8 cellular contexts compared by ENCODE assay signal in the genomic region with DNA sequence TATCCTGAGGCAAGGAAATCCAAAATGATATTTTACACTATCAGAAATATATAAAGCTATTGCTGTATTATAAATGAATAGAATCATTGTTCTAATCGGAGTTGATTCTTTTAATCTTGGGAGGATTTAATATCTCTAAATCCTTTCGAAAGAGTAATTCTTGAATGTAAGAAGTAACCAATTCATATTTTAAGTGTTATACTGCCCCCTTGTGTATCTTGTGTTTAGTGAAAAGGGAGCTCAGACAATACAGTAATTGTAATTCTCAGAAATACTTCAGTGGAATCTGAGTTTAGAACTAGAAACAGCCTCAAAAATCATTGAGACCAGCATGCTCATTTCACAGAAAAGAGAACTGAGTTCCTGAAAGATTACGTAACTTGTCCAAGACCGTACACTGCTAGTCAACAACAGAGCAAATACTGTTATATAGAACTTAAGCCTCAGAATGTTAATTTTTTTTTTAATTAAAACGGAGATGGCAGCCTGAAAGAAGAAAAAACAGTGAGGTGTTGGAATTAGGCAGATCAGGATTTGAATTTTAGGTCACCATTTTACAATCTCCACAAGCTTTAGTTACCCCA. TPM values are rescaled to one million over a fixed set of nuclear protein-coding genes. Genes with fewer than 3 reads are reported as not detected.
DNase-seq lines count a peak whose midpoint lies in the region; ATAC-seq, FAIRE-seq and TF ChIP-seq lines count a peak whose summit lies in the region.

No MANE protein-coding gene starts in this region.

- in situ Hi-C loops in GM12878 (cut with MboI), result loop anchor here (5.0 kb wide), 2 partner anchors 320 to 345 kb away; no protein-coding TSS in a partner anchor

- no peak overlapping the region for H3K9ac ChIP-seq in GM12878 (ENCODE audit: control insufficient read depth, insufficient read depth, low read length)

- TF ChIP-seq CTCF in GM12878 (IDR thresholded peaks at IDR 0.05 in 2 of 3, conservative IDR thresholded peaks at IDR 0.05 in 1 of 3; ENCODE audit: control insufficient read depth in 2 of 3, extremely low read depth in 1 of 3, insufficient read depth in 1 of 3, low read depth in 3 of 3, low read length in 3 of 3) (peak; percentile 38 to 61 (median 46); a peak in 4 of 6 replicates), thyroid gland (IDR thresholded peaks at IDR 0.05) (peak; percentile 24 to 93 (median 61))

- BruUV-seq in GM12878 (replicated peaks; lab: Mats Ljungman, UMichigan), result no TSS peak

- no peak for TF ChIP-seq EP300 in GM12878 (IDR thresholded peaks at IDR 0.05; ENCODE audit: borderline replicate concordance in 1 of 2, control insufficient read depth in 1 of 2, low read depth in 2 of 2, low read length in 2 of 2)

- H3K36me3 ChIP-seq in GM12878 (ENCODE audit: control insufficient read depth in 2 of 2, insufficient read depth in 2 of 2, low read length in 1 of 2) (no peaks in the 10 kb centered on the region), thyroid gland (no peaks in the 10 kb centered on the region)

- H3K27me3 ChIP-seq in GM12878 (replicated peaks in 1 of 2; ENCODE audit: control insufficient read depth in 2 of 2, insufficient read depth in 2 of 2, low read length in 1 of 2) (no peaks in the 10 kb centered on the region; a peak in 1 of 4 replicates), thyroid gland (no peaks in the 10 kb centered on the region)

- intact Hi-C loops in Right ventricle myocardium inferior (cut with DNase I), result loop anchor here (2.0 to 10.0 kb wide), 4 partner anchors 319 to 1367 kb away; no protein-coding TSS in a partner anchor
- intact Hi-C loops in cardiac septum (cut with DNase I), result loop anchor here (2.0 to 10.0 kb wide), 3 partner anchors 319 to 1367 kb away; no protein-coding TSS in a partner anchor
- intact Hi-C loops in GM12878 (cut with micrococcal nuclease; ENCODE audit: unreplicated experiment), result loop anchor here (1.0 to 5.0 kb wide), 4 partner anchors 130 to 945 kb away; no protein-coding TSS in a partner anchor
- intact Hi-C loops in thyroid gland (cut with DNase I), result loop anchor here (5.0 kb wide), 1 partner anchor 350 kb away; no protein-coding TSS in a partner anchor

- CTCF ChIA-PET in GM12878 (lab: Yijun Ruan, JAX), result interaction anchor here (0.6 to 5.8 kb wide), 37 partner anchors 9 to 1605 kb away, joined by 3 to 64 read pairs (median 4); partner anchors contain the start of gene C3orf33

- H2AFZ ChIP-seq in GM12878 (ENCODE audit: control insufficient read depth, low read depth, low read length), result no peak overlapping the region

- SMC1A ChIA-PET in GM12878 (lab: Charles Lee; ENCODE audit: uncharacterized antibody, unreplicated experiment), result interaction anchor here (0.5 to 2.5 kb wide), 16 partner anchors 10 to 1595 kb away, joined by 3 to 27 read pairs (median 4); no protein-coding TSS in a partner anchor

- POLR2A ChIA-PET in GM12878 (lab: Charles Lee), result no interaction called here

- FAIRE-seq in GM12878 (lab: Jason Lieb, UNC), result peak; percentile 94

- H3K4me3 ChIP-seq in GM12878 (no peak overlapping the region), thyroid gland (replicated peaks in 1 of 3) (no peak overlapping the region)

- no peaks in the 10 kb centered on the region for H3K79me2 ChIP-seq in GM12878 (ENCODE audit: control insufficient read depth, insufficient read depth, low read length)

- ATAC-seq in Right ventricle myocardium inferior, result peak; percentile 72
- ATAC-seq in HG03432 (IDR thresholded peaks at IDR 0.05; ENCODE audit: unreplicated experiment), result peak; percentile 76
- peak; percentile 83 for ATAC-seq in GM12878
- ATAC-seq in GM21381 (IDR thresholded peaks at IDR 0.05; ENCODE audit: unreplicated experiment), result no peak

- DNase-seq in Right ventricle myocardium inferior (ENCODE audit: missing footprints) (no peak), cardiac septum (ENCODE audit: low spot score) (no peak), NCI-H460 (ENCODE audit: extremely low read depth, low read depth) (peak; percentile 49), GM12878 (ENCODE audit: low read depth, low spot score) (no peak), iPS-NIHi11 (ENCODE audit: low spot score) (peak; percentile 52), thyroid gland (no peak)

- RAD21 ChIA-PET in GM12878 (lab: Charles Lee; ENCODE audit: unreplicated experiment), result interaction anchor here (0.6 to 3.8 kb wide), 16 partner anchors 9 to 1368 kb away, joined by 3 to 26 read pairs (median 3); no protein-coding TSS in a partner anchor

- H3K9me3 ChIP-seq in GM12878 (replicated peaks; ENCODE audit: control insufficient read depth, insufficient read depth, low read length), result no peaks in the 10 kb centered on the region
- H3K9me3 ChIP-seq in thyroid gland, result no peaks in the 10 kb centered on the region

- H3K27ac ChIP-seq in GM12878 (ENCODE audit: control insufficient read depth, insufficient read depth) (no peak overlapping the region), thyroid gland (peak overlapping the region; percentile 83 to 97 (median 87))

- 9% methylated on average over 5 of the region's 5 CpGs for WGBS in GM12878 (ENCODE audit: insufficient coverage, insufficient replicate concordance, low lambda C conversion rate, missing lambda C conversion rate)
- WGBS in thyroid gland, 2 donors, result 21 to 26% methylated on average over 5 of the region's 5 CpGs

- TF ChIP-seq POLR2A in GM12878 (IDR thresholded peaks at IDR 0.05; ENCODE audit: low read depth, low read length) (no peak), thyroid gland (IDR thresholded peaks at IDR 0.05) (no peak)

- no peaks in the 10 kb centered on the region for H4K20me1 ChIP-seq in GM12878 (ENCODE audit: control insufficient read depth, insufficient read depth)

- TF ChIP-seq RAD21 in GM12878 (IDR thresholded peaks at IDR 0.05; ENCODE audit: insufficient read depth, low read depth, low read length), result peak; percentile 65

- H3K4me2 ChIP-seq in GM12878 (ENCODE audit: control insufficient read depth, insufficient read depth), result no peak overlapping the region

- H3K4me1 ChIP-seq in GM12878 (ENCODE audit: control insufficient read depth, insufficient read depth, low read length), result no peaks in the 10 kb centered on the region
- peaks cover 20 to 26% of the 10 kb centered on the region in 2 donors for H3K4me1 ChIP-seq in thyroid gland

TF ChIP-seq in GM12878, 131 proteins besides CTCF, POLR2A, EP300 and RAD21:
- TF ChIP-seq TAF1 (IDR thresholded peaks at IDR 0.05; ENCODE audit: borderline replicate concordance, low read depth, low read length), result no peak
- TF ChIP-seq SMC3 (IDR thresholded peaks at IDR 0.05; ENCODE audit: borderline replicate concordance, low read length), result peak; percentile 75; the same call in 1 of the 2 replicates

RNA-seq across cellular contexts. Expression of gene PLCH1, which starts 42.9 kb away (rescaled TPM):
- 1.3 TPM for total RNA-seq in Right ventricle myocardium inferior
- total RNA-seq in cardiac septum, result 0.16 TPM
- 0.79 and 0.81 TPM in 2 replicates for total RNA-seq in NCI-H460 (2014; rRNA removed; shearing (Covaris generic))
- 0.21 and 2.7 TPM in 2 replicates for polyA plus RNA-seq in NCI-H460 (2014; cell fraction: nucleus; rRNA removed)
- 0.10 TPM in 1 of 2 replicates, not detected in the other for total RNA-seq in GM12878 (2013; cell fraction: nucleolus; rRNA removed)
- 0.05 TPM in 1 of 2 replicates, not detected in the other for total RNA-seq in GM12878 (2014; rRNA removed)
- 0.04 and 0.09 TPM in 2 replicates for total RNA-seq in GM12878 (2014; rRNA removed; fragmentation: Illumina TruSeq; extraction: Trizol)
- total RNA-seq in GM12878 (2021), result 0.03 and 0.05 TPM in 2 replicates
- polyA plus RNA-seq in GM12878 (2011; ENCODE audit: low read depth), result not detected
- polyA plus RNA-seq in GM12878 (2011; rRNA removed), result 0.22 and 0.24 TPM in 2 replicates
- polyA plus RNA-seq in GM12878 (2011; cell fraction: cytosol; rRNA removed), result 0.10 and 0.28 TPM in 2 replicates
- 0.16 and 0.18 TPM in 2 replicates for polyA plus RNA-seq in GM12878 (2011; cell fraction: nucleus; rRNA removed)
- polyA plus RNA-seq in GM12878 (2012), result not detected in 2 replicates
- polyA plus RNA-seq in GM12878 (2014; fragmentation: Illumina TruSeq; extraction: Trizol), result 0.03 and 0.06 TPM in 2 replicates
- not detected for polyA plus RNA-seq in GM12878 (2014; fragmentation: Nextera tagmentation; extraction: Ambion mirVana)
- 0.05 TPM in 1 of 2 replicates, not detected in the other for polyA plus RNA-seq in GM12878 (2014; rRNA removed)
- under 1 TPM in 1 of 2 experiments, not detected in 1; 0.03 TPM for polyA plus RNA-seq in GM12878 (2016; fragmentation: Nextera tagmentation; extraction: Ambion mirVana)
- polyA minus RNA-seq in GM12878 (2011; rRNA and poly(A)+ RNA removed), result 0.57 and 0.73 TPM in 2 replicates
- polyA minus RNA-seq in GM12878 (2011; cell fraction: cytosol; rRNA and poly(A)+ RNA removed), result 0.21 TPM in 1 of 2 replicates, not detected in the other
- 0.48 and 0.60 TPM in 2 replicates for polyA minus RNA-seq in GM12878 (2011; cell fraction: nucleus; rRNA and poly(A)+ RNA removed)
- total RNA-seq in thyroid gland, result 10 to 100 TPM in 3 of 4 donors, 1 to 10 TPM in 1; 4.3 to 20.6 (median 14.1) TPM

Comparison
In these comparisons a context has a peak if more than half of its experiments do, and no peak if none do; other contexts are left out.
1. DNase-seq: peak in NCI-H460 (single experiment) and iPS-NIHi11 (single experiment); none in Right ventricle myocardium inferior (single experiment), cardiac septum (single experiment), GM12878 (single experiment) and thyroid gland (0 of 2).